In the genomic region with DNA sequence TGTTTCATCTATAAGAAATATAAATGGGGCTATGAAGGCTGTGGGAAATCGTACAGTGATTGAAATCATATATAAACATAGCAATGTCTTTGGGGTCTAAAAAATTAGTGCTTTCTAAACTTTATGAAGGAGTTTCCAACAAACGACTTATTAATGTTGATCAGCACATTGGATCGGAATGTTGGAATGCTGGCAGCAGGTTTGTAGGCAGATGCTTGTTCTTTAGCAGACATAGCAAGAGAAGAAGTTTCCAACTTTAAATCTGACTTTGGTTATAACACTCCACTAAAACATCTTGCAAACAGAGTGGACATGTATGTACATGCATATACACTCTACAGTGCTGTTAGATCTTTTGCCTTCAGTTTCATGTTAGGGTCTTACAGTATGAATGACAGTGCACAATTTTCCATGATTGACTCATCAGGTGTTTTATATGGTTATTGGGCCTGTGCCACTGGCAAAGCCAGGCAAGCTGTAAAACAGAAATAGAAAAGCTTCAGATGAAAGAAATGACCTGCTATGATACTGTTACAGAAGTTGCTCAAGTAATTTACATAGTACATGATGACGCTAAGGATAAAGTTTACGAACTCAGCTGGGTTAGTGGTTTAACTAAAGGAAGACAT, we compare ENCODE assay signal across 19 cellular contexts. TPM values are rescaled to one million over a fixed set of nuclear protein-coding genes. Genes with fewer than 3 reads are reported as not detected.
DNase-seq lines count a peak whose midpoint lies in the region; ATAC-seq, FAIRE-seq and TF ChIP-seq lines count a peak whose summit lies in the region.
"Had no signal": no experiment of that assay in that cellular context is flagged by ENCODE, and none has a peak within 500 bp of the region (broad histone marks: within the 10 kb centered on the region; RNA-seq: fewer than 3 reads in every experiment).

No MANE protein-coding gene starts in this region.

- H3K4me3 Mint-ChIP-seq in HFFc6 (peak overlapping the region; percentile 35), neural progenitor cell (no peak overlapping the region)
- H3K4me3 Mint-ChIP-seq: activated B cell treated with CpG ODN at 0.5 μM for 24 hours; memory B cell; stimulated activated memory B cell treated with anti-CD40 and anti-IgM and Interleukin-4, amounts not matched to agents 10 μg/mL and 1 μg/mL and 100 μg/mL, for 72 hours had no signal

- no peaks in the 10 kb centered on the region for H3K36me3 Mint-ChIP-seq in HFFc6 (ENCODE audit: low read depth)
- H3K36me3 Mint-ChIP-seq in neural progenitor cell: no peaks in the 10 kb centered on the region
- H3K36me3 Mint-ChIP-seq: stimulated activated memory B cell treated with anti-CD40 and anti-IgM and Interleukin-4, amounts not matched to agents 10 μg/mL and 1 μg/mL and 100 μg/mL, for 72 hours had no signal

- WGBS in GM12878 (ENCODE audit: insufficient coverage, insufficient replicate concordance, low lambda C conversion rate, missing lambda C conversion rate): 83% methylated on average over 5 of the region's 5 CpGs

- in situ Hi-C loops in GM12878 (cut with MboI): no loop called here

- POLR2A ChIA-PET in GM12878 (lab: Charles Lee): interaction anchor here (0.8 to 1.0 kb wide), 2 partner anchors 15 to 213 kb away, joined by 3 to 4 read pairs; no protein-coding TSS in a partner anchor

- H2AFZ ChIP-seq in GM12878 (ENCODE audit: control insufficient read depth, low read depth, low read length) (no peak overlapping the region), neural progenitor cell (replicated peaks) (no peak overlapping the region)

- no peak for TF ChIP-seq CTCF in AG10803 (conservative IDR thresholded peaks at IDR 0.05; ENCODE audit: low read length)
- TF ChIP-seq CTCF in HFFc6 (IDR thresholded peaks at IDR 0.05): no peak
- no peak for TF ChIP-seq CTCF in GM12878 (IDR thresholded peaks at IDR 0.05 in 2 of 3, conservative IDR thresholded peaks at IDR 0.05 in 1 of 3; ENCODE audit: control insufficient read depth in 2 of 3, extremely low read depth in 1 of 3, insufficient read depth in 1 of 3, low read depth in 3 of 3, low read length in 3 of 3)
- TF ChIP-seq CTCF in neural progenitor cell (IDR thresholded peaks at IDR 0.05): no peak

- H3K27ac ChIP-seq in GM12878 (ENCODE audit: control insufficient read depth, insufficient read depth) (no peak overlapping the region), neural progenitor cell (no peak overlapping the region)
- H3K27ac ChIP-seq: brain microvascular endothelial cell, upper lobe of right lung had no signal

- no peaks in the 10 kb centered on the region for H3K9me3 Mint-ChIP-seq in HFFc6
- H3K9me3 Mint-ChIP-seq in neural progenitor cell: peaks cover 2% of the 10 kb centered on the region

- H3K4me3 ChIP-seq in AG10803 (ENCODE audit: low read length) (no peak overlapping the region), GM12878 (no peak overlapping the region), neural progenitor cell (no peak overlapping the region)
- H3K4me3 ChIP-seq: upper lobe of right lung had no signal

- H3F3A ChIP-seq in neural progenitor cell (ENCODE audit: low read depth): no peaks in the 10 kb centered on the region

- ATAC-seq in GM12878: peak; percentile 29; the same call in 2 of the 3 replicates
- ATAC-seq: stimulated activated memory B cell treated with anti-CD40 and anti-IgM and Interleukin-4, amounts not matched to agents 10 μg/mL and 1 μg/mL and 100 μg/mL, for 72 hours; upper lobe of right lung had no signal

- H4K20me1 ChIP-seq in GM12878 (ENCODE audit: control insufficient read depth, insufficient read depth) (no peaks in the 10 kb centered on the region), neural progenitor cell (ENCODE audit: low read depth) (no peaks in the 10 kb centered on the region)

- no peak for FAIRE-seq in GM12878 (lab: Jason Lieb, UNC)

- no peak for TF ChIP-seq EP300 in GM12878 (IDR thresholded peaks at IDR 0.05; ENCODE audit: borderline replicate concordance in 1 of 2, control insufficient read depth in 1 of 2, low read depth in 2 of 2, low read length in 2 of 2)

- H3K79me2 ChIP-seq in GM12878 (ENCODE audit: control insufficient read depth, insufficient read depth, low read length): no peaks in the 10 kb centered on the region
- H3K79me2 ChIP-seq in neural progenitor cell (ENCODE audit: low read depth): no peaks in the 10 kb centered on the region

- DNase-seq in AG10803 (ENCODE audit: low read depth) (peak; percentile 82), HFFc6 (peak; percentile 42), GM12878 (ENCODE audit: low read depth, low spot score) (no peak), myocyte (ENCODE audit: low read depth) (peak; percentile 71), neural progenitor cell (ENCODE audit: low spot score) (no peak), NCI-H1417 (lab: John Stamatoyannopoulos, UW) (no peak)
- DNase-seq in stimulated activated CD4-positive, alpha-beta T cell treated with anti-CD3 and anti-CD28 coated beads, Interleukin-15, amount 100 ng/mL, for 24 hours: no peak
- DNase-seq: activated B cell treated with CpG ODN at 0.5 μM for 24 hours, activated gamma-delta T cell treated with Interleukin-2 at 50 U/mL for 16 hours, brain microvascular endothelial cell, C1 segment of cervical spinal cord, DND-41, MM.1S, NCI-H2081, NCI-H774, RPMI8226, upper lobe of right lung had no signal

- BruUV-seq in GM12878 (replicated peaks; lab: Mats Ljungman, UMichigan): no TSS peak

- intact Hi-C loops in GM12878 (cut with micrococcal nuclease; ENCODE audit: unreplicated experiment): no loop called here

- H3K4me2 ChIP-seq in GM12878 (ENCODE audit: control insufficient read depth, insufficient read depth) (no peak overlapping the region), neural progenitor cell (no peak overlapping the region)

- H3K36me3 ChIP-seq in GM12878 (ENCODE audit: control insufficient read depth in 2 of 2, insufficient read depth in 2 of 2, low read length in 1 of 2) (no peaks in the 10 kb centered on the region), neural progenitor cell (no peaks in the 10 kb centered on the region)
- H3K36me3 ChIP-seq: brain microvascular endothelial cell, upper lobe of right lung had no signal

- H3K4me1 ChIP-seq in GM12878 (ENCODE audit: control insufficient read depth, insufficient read depth, low read length): peaks cover 11% of the 10 kb centered on the region
- no peaks in the 10 kb centered on the region for H3K4me1 ChIP-seq in neural progenitor cell

- H3K4me1 Mint-ChIP-seq in HFFc6 (ENCODE audit: low read depth): peaks cover 43% of the 10 kb centered on the region
- H3K4me1 Mint-ChIP-seq in neural progenitor cell: peaks cover 4% of the 10 kb centered on the region

- no peak for TF ChIP-seq RAD21 in GM12878 (IDR thresholded peaks at IDR 0.05; ENCODE audit: insufficient read depth, low read depth, low read length)

- SMC1A ChIA-PET in GM12878 (lab: Charles Lee; ENCODE audit: uncharacterized antibody, unreplicated experiment): interaction anchor here (0.8 to 10.2 kb wide), 7 partner anchors 8 to 214 kb away, joined by 3 to 149 read pairs (median 4); a partner anchor contains a TSS

- no peaks in the 10 kb centered on the region for H3K27me3 ChIP-seq in GM12878 (replicated peaks in 1 of 2; ENCODE audit: control insufficient read depth in 2 of 2, insufficient read depth in 2 of 2, low read length in 1 of 2)
- H3K27me3 ChIP-seq in neural progenitor cell: no peaks in the 10 kb centered on the region
- H3K27me3 ChIP-seq: brain microvascular endothelial cell, upper lobe of right lung had no signal

- TF ChIP-seq POLR2A in GM12878 (IDR thresholded peaks at IDR 0.05; ENCODE audit: low read depth, low read length): no peak

- H3K27me3 Mint-ChIP-seq in HFFc6 (ENCODE audit: insufficient read depth): no peaks in the 10 kb centered on the region; the same call in none of the 2 replicates
- H3K27me3 Mint-ChIP-seq in neural progenitor cell (ENCODE audit: insufficient read depth, low read depth): peaks cover 5% of the 10 kb centered on the region
- H3K27me3 Mint-ChIP-seq: activated B cell treated with CpG ODN at 0.5 μM for 24 hours; memory B cell; stimulated activated memory B cell treated with anti-CD40 and anti-IgM and Interleukin-4, amounts not matched to agents 10 μg/mL and 1 μg/mL and 100 μg/mL, for 72 hours had no signal

- H3K27ac Mint-ChIP-seq in HFFc6 (peak overlapping the region; percentile 67), neural progenitor cell (no peak overlapping the region)
- H3K27ac Mint-ChIP-seq: activated B cell treated with CpG ODN at 0.5 μM for 24 hours; memory B cell; stimulated activated memory B cell treated with anti-CD40 and anti-IgM and Interleukin-4, amounts not matched to agents 10 μg/mL and 1 μg/mL and 100 μg/mL, for 72 hours had no signal

- RAD21 ChIA-PET in GM12878 (lab: Charles Lee; ENCODE audit: unreplicated experiment): interaction anchor here (7.5 to 7.8 kb wide), 2 partner anchors 15 to 214 kb away, joined by 98 to 110 read pairs; a partner anchor contains a TSS

- no peaks in the 10 kb centered on the region; the same call in none of the 3 replicates for H3K9me3 ChIP-seq in GM12878 (replicated peaks; ENCODE audit: control insufficient read depth, insufficient read depth, low read length)
- H3K9me3 ChIP-seq in neural progenitor cell (ENCODE audit: low read depth): no peaks in the 10 kb centered on the region
- H3K9me3 ChIP-seq: upper lobe of right lung had no signal

- no peak overlapping the region for H3K9ac ChIP-seq in GM12878 (ENCODE audit: control insufficient read depth, insufficient read depth, low read length)
- no peak overlapping the region for H3K9ac ChIP-seq in neural progenitor cell

- CTCF ChIA-PET in GM12878 (lab: Yijun Ruan, JAX): interaction anchor here (0.9 to 7.7 kb wide), 3 partner anchors 8 to 215 kb away, joined by 4 to 155 read pairs (median 6); no protein-coding TSS in a partner anchor

RNA-seq across cellular contexts. Expression of a gene that starts 14.2 kb away (rescaled TPM):
- 10 to 100 TPM; 50.0 to 75.0 (median 54.1) TPM for total RNA-seq in HFFc6 (2021; fragmentation: NEBNext Ultra II Directional; extraction: Animal tissue kit (Norgen Biotek cat#: 25700))
- 83.0 and 83.5 TPM in 2 replicates for total RNA-seq in GM12878 (2013; cell fraction: nucleolus; rRNA removed)
- total RNA-seq in GM12878 (2014; rRNA removed): 74.0 and 75.8 TPM in 2 replicates
- total RNA-seq in GM12878 (2014; rRNA removed; fragmentation: Illumina TruSeq; extraction: Trizol): 58.5 and 59.1 TPM in 2 replicates
- 58.8 and 60.7 TPM in 2 replicates for total RNA-seq in GM12878 (2021)
- polyA plus RNA-seq in GM12878 (2011; ENCODE audit: low read depth): 51.5 TPM
- polyA plus RNA-seq in GM12878 (2011; rRNA removed): 55.0 and 56.9 TPM in 2 replicates
- polyA plus RNA-seq in GM12878 (2011; cell fraction: cytosol; rRNA removed): 39.1 and 39.5 TPM in 2 replicates
- polyA plus RNA-seq in GM12878 (2011; cell fraction: nucleus; rRNA removed): 30.7 and 34.7 TPM in 2 replicates
- 54.3 and 60.3 TPM in 2 replicates for polyA plus RNA-seq in GM12878 (2012)
- polyA plus RNA-seq in GM12878 (2014; fragmentation: Illumina TruSeq; extraction: Trizol): 63.6 and 85.6 TPM in 2 replicates
- 10 to 100 TPM; 59.1 to 66.1 TPM for polyA plus RNA-seq in GM12878 (2014; fragmentation: Nextera tagmentation; extraction: Ambion mirVana)
- polyA plus RNA-seq in GM12878 (2014; rRNA removed): 56.6 and 60.8 TPM in 2 replicates
- 10 to 100 TPM; 98.0 to 99.8 TPM for polyA plus RNA-seq in GM12878 (2016; fragmentation: Nextera tagmentation; extraction: Ambion mirVana)
- 25.6 and 33.3 TPM in 2 replicates for polyA minus RNA-seq in GM12878 (2011; rRNA and poly(A)+ RNA removed)
- 11.8 and 18.3 TPM in 2 replicates for polyA minus RNA-seq in GM12878 (2011; cell fraction: cytosol; rRNA and poly(A)+ RNA removed)
- polyA minus RNA-seq in GM12878 (2011; cell fraction: nucleus; rRNA and poly(A)+ RNA removed): 25.0 and 32.4 TPM in 2 replicates
- total RNA-seq in myocyte: 84.1 and 92.1 TPM in 2 replicates
- polyA plus RNA-seq in myocyte (2012): 68.1 TPM
- total RNA-seq in neural progenitor cell (ENCODE audit: low replicate concordance): 32.2 and 47.8 TPM in 2 replicates

Comparison
In these comparisons a context has a peak if more than half of its experiments do, and no peak if none do; other contexts are left out.
1. DNase-seq: peak in AG10803 (single experiment), HFFc6 (single experiment) and myocyte (single experiment); none in GM12878 (single experiment), neural progenitor cell (single experiment), NCI-H1417 (0 of 3) and stimulated activated CD4-positive, alpha-beta T cell treated with anti-CD3 and anti-CD28 coated beads, Interleukin-15, amount 100 ng/mL, for 24 hours (single experiment).